In the genomic region with DNA sequence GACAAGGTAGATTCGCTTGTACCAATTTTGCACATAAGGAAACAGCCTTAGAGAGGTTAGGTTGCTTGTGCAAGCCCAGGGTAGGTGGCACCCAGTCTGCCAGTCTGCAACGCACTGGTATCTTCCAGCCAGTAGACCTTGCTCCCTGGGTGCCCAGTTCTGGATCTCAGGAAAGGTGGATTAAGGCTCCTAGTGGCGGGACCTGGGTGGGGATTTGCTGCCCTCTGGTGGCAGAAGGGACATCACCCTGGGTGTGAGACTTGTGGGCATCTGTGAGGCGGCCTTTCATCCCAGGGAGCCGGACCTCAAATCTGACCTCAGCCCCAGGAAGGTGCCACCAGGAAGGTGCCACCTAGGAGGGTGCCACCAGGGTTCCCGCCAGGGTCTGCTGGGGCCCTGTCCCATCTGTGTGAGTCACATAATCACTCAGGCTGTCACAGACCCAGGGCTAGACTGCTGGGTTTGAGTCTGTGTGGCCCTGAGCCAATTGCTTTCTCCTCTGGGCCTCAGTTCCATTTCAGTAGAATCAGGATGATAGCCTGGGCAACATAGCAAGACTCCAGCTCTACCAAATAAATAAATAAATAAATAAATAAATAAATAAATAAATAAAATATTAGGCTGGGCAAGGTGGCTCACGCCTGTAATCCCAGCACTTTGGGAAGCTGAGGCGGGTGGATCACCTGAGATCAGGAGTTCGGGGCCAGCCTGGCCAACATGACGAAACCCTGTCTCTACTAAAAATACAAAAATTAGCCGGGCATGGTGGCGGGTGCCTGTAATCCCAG, we compare ENCODE assay signal across 9 cellular contexts. TPM values are rescaled to one million over a fixed set of nuclear protein-coding genes. Genes with fewer than 3 reads are reported as not detected.
DNase-seq lines count a peak whose midpoint lies in the region; ATAC-seq, FAIRE-seq and TF ChIP-seq lines count a peak whose summit lies in the region.
"Had no signal": no experiment of that assay in that cellular context is flagged by ENCODE, and none has a peak within 500 bp of the region (broad histone marks: within the 10 kb centered on the region; RNA-seq: fewer than 3 reads in every experiment).

No MANE protein-coding gene starts in this region.

- TF ChIP-seq CTCF in AG04449 (IDR thresholded peaks at IDR 0.05; ENCODE audit: insufficient read depth, low read length, missing control alignments) (peak; percentile 89), WI38 (IDR thresholded peaks at IDR 0.05; ENCODE audit: low read depth, low read length) (peak; percentile 92), mammary epithelial cell (conservative IDR thresholded peaks at IDR 0.05 in 1 of 2, IDR thresholded peaks at IDR 0.05 in 1 of 2; ENCODE audit: extremely low read depth in 1 of 2, insufficient read depth in 1 of 2, low read depth in 1 of 2, low read length in 2 of 2) (peak; percentile 84 to 95), keratinocyte (optimal IDR thresholded peaks at IDR 0.05 in 1 of 3, IDR thresholded peaks at IDR 0.05 in 1 of 3, conservative IDR thresholded peaks at IDR 0.05 in 1 of 3; ENCODE audit: extremely low read depth in 1 of 3, insufficient read depth in 2 of 3, low read length in 3 of 3) (peak; percentile 86 to 97 (median 88))

- ATAC-seq in GM18867 (IDR thresholded peaks at IDR 0.05; ENCODE audit: unreplicated experiment) (peak; percentile 41), HG03565 (IDR thresholded peaks at IDR 0.05; ENCODE audit: unreplicated experiment) (no peak)

- CTCF ChIA-PET in AG04449 (lab: Yijun Ruan, JAX): interaction anchor here (0.7 to 14.3 kb wide), 13 partner anchors 10 to 849 kb away, joined by 3 to 228 read pairs (median 4); a partner anchor contains a TSS
- CTCF ChIA-PET in mammary epithelial cell (lab: Charles Lee; ENCODE audit: low non-redundant PET): no interaction called here

- H3K9me3 ChIP-seq in mammary epithelial cell (replicated peaks; ENCODE audit: insufficient read depth, low read length) (no peaks in the 10 kb centered on the region), keratinocyte (ENCODE audit: control insufficient read depth, low read depth, low read length) (no peaks in the 10 kb centered on the region)

- H3K9ac ChIP-seq in mammary epithelial cell (ENCODE audit: insufficient read depth, low read length) (no peak overlapping the region), keratinocyte (ENCODE audit: control insufficient read depth, extremely low read depth, insufficient read depth, low read length) (no peak overlapping the region)

- H3K4me2 ChIP-seq in mammary epithelial cell (ENCODE audit: insufficient read depth, low read depth, low read length): no peak overlapping the region
- no peak overlapping the region for H3K4me2 ChIP-seq in keratinocyte (ENCODE audit: control insufficient read depth, extremely low read depth, insufficient read depth, low read depth, low read length)

- no peaks in the 10 kb centered on the region for H3K27me3 ChIP-seq in mammary epithelial cell (ENCODE audit: insufficient read depth, low read length)
- no peaks in the 10 kb centered on the region for H3K27me3 ChIP-seq in keratinocyte (ENCODE audit: control insufficient read depth, extremely low read depth, insufficient read depth, low read length)

- H3K27ac ChIP-seq in mammary epithelial cell (ENCODE audit: insufficient read depth, low read depth, low read length) (no peak overlapping the region), keratinocyte (ENCODE audit: control insufficient read depth, insufficient read depth, low read length) (no peak overlapping the region)
- H3K27ac ChIP-seq: skin epidermis had no signal

- H3K79me2 ChIP-seq in mammary epithelial cell (ENCODE audit: insufficient read depth, low read length) (peaks cover 3% of the 10 kb centered on the region), keratinocyte (ENCODE audit: control insufficient read depth, insufficient read depth, low read length) (no peaks in the 10 kb centered on the region)

- no peak overlapping the region for H3K4me3 ChIP-seq in AG04449 (ENCODE audit: low read depth, low read length)
- H3K4me3 ChIP-seq in WI38 (ENCODE audit: low read depth, low read length): no peak overlapping the region
- H3K4me3 ChIP-seq in mammary epithelial cell (replicated peaks in 1 of 3; ENCODE audit: insufficient read depth in 1 of 3, low read depth in 2 of 3, low read length in 3 of 3): no peak overlapping the region
- H3K4me3 ChIP-seq in keratinocyte (ENCODE audit: control insufficient read depth in 2 of 3, extremely low read depth in 1 of 3, insufficient read depth in 2 of 3, low read depth in 1 of 3, low read length in 3 of 3): no peak overlapping the region
- H3K4me3 ChIP-seq: skin epidermis had no signal

- H3K36me3 ChIP-seq in mammary epithelial cell (ENCODE audit: insufficient read depth, low read length) (peaks cover 4% of the 10 kb centered on the region), keratinocyte (ENCODE audit: control insufficient read depth in 2 of 2, extremely low read depth in 1 of 2, insufficient read depth in 2 of 2, low read length in 2 of 2) (peaks cover 7 to 12% of the 10 kb centered on the region in 2 experiments)

- H4K20me1 ChIP-seq in mammary epithelial cell (ENCODE audit: insufficient read depth, low read length) (no peaks in the 10 kb centered on the region), keratinocyte (ENCODE audit: control insufficient read depth, extremely low read depth, insufficient read depth, low read length) (no peaks in the 10 kb centered on the region)

- peak; percentile 13 for FAIRE-seq in keratinocyte (lab: Jason Lieb, UNC)

- DNase-seq in AG04449 (ENCODE audit: low read depth, low spot score) (no peak), NCI-H2107 treated with DMSO at 0.1 percent for 48 hours (lab: John Stamatoyannopoulos, UW; ENCODE audit: unreplicated experiment) (peak; percentile 67), mammary epithelial cell (peak; percentile 52), keratinocyte (ENCODE audit: low read depth, low spot score) (peak; percentile 33)
- peak; percentile 26 to 57 for DNase-seq in stimulated activated CD4-positive, alpha-beta T cell treated with anti-CD3 and anti-CD28 coated beads, Interleukin-1b, Interleukin-23, amount 100 ng/mL, for 1 hour (ENCODE audit: low read depth in 2 of 2)

- dilution Hi-C loops in mammary epithelial cell (cut with HindIII; ENCODE audit: low sequenced_read_pairs): no loop called here
- dilution Hi-C loops in keratinocyte (cut with MboI; ENCODE audit: extremely low pct_ligation_motif_present, low sequenced_read_pairs): no loop called here

- POLR2A ChIA-PET in AG04449 (lab: Yijun Ruan, JAX): no interaction called here

- no TSS peak for BruUV-seq in mammary epithelial cell (replicated peaks; lab: Mats Ljungman, UMichigan)

- intact Hi-C loops in mammary epithelial cell (cut with micrococcal nuclease): loop anchor here (1.0 kb wide), 1 partner anchor 112 kb away; no protein-coding TSS in a partner anchor

- in situ Hi-C loops in mammary epithelial cell (cut with MboI; ENCODE audit: low sequenced_read_pairs in 2 of 2): loop anchor here (5.0 to 25.0 kb wide), 3 partner anchors 104 to 854 kb away; a partner anchor contains a TSS

- H3K9me1 ChIP-seq in keratinocyte (ENCODE audit: control insufficient read depth, extremely low read depth, insufficient read depth, low read length): no peaks in the 10 kb centered on the region

- H3K4me1 ChIP-seq in mammary epithelial cell (ENCODE audit: insufficient read depth, low read length) (no peaks in the 10 kb centered on the region), keratinocyte (ENCODE audit: control insufficient read depth, extremely low read depth, insufficient read depth, low read length) (peaks cover 4% of the 10 kb centered on the region)

- no peak overlapping the region for H2AFZ ChIP-seq in mammary epithelial cell (ENCODE audit: low read depth, low read length)
- no peak overlapping the region for H2AFZ ChIP-seq in keratinocyte (ENCODE audit: control insufficient read depth, low read length)

- WGBS in mammary epithelial cell (ENCODE audit: low coverage, missing lambda C conversion rate): 73% methylated on average over 11 of the region's 12 CpGs

RNA-seq across cellular contexts. Expression of a gene that starts 5.3 kb away (rescaled TPM):
- 10 to 100 TPM; 13.3 to 27.1 TPM for total RNA-seq in mammary epithelial cell
- 13.2 TPM for polyA plus RNA-seq in mammary epithelial cell
- 1.0 TPM for polyA minus RNA-seq in mammary epithelial cell
- polyA plus RNA-seq in keratinocyte: 12.5 to 16.1 TPM (median 12.9 TPM) in 3 replicates
- 36.8 TPM for polyA plus RNA-seq in keratinocyte (2011; ENCODE audit: low read depth)
- polyA plus RNA-seq in keratinocyte (2011; cell fraction: cytosol; rRNA removed): 4.7 and 6.4 TPM in 2 replicates
- polyA plus RNA-seq in keratinocyte (2011; cell fraction: nucleus; rRNA removed): 62.4 and 69.4 TPM in 2 replicates
- 12.4 and 14.7 TPM in 2 replicates for polyA plus RNA-seq in keratinocyte (2012; ENCODE audit: low replicate concordance)
- polyA minus RNA-seq in keratinocyte: 2.5 to 3.5 TPM (median 2.7 TPM) in 3 replicates
- 6.1 TPM for polyA minus RNA-seq in keratinocyte (2011; cell fraction: cytosol; rRNA and poly(A)+ RNA removed)
- polyA minus RNA-seq in keratinocyte (2011; cell fraction: nucleus; rRNA and poly(A)+ RNA removed): 8.3 and 8.8 TPM in 2 replicates

RNA-seq across cellular contexts. Expression of a gene that starts 34.6 kb away (rescaled TPM):
- total RNA-seq in mammary epithelial cell: not detected
- polyA plus RNA-seq in mammary epithelial cell (not detected), keratinocyte (not detected in 3 replicates)
- polyA minus RNA-seq in mammary epithelial cell (not detected), keratinocyte (0.13 TPM in 1 of 3 replicates, not detected in the others)
- not detected for polyA plus RNA-seq in keratinocyte (2011; ENCODE audit: low read depth)
- not detected in 2 replicates for polyA plus RNA-seq in keratinocyte (2011; cell fraction: cytosol; rRNA removed)
- polyA plus RNA-seq in keratinocyte (2011; cell fraction: nucleus; rRNA removed): 0.06 TPM in 1 of 2 replicates, not detected in the other
- 0.65 and 2.2 TPM in 2 replicates for polyA plus RNA-seq in keratinocyte (2012; ENCODE audit: low replicate concordance)
- polyA minus RNA-seq in keratinocyte (2011; cell fraction: cytosol; rRNA and poly(A)+ RNA removed): not detected
- not detected in 2 replicates for polyA minus RNA-seq in keratinocyte (2011; cell fraction: nucleus; rRNA and poly(A)+ RNA removed)

RNA-seq across cellular contexts. Expression of a gene that starts 42.5 kb away (rescaled TPM):
- total RNA-seq in mammary epithelial cell: 10 to 100 TPM; 17.3 to 28.0 TPM
- polyA plus RNA-seq in mammary epithelial cell: 10.7 TPM
- polyA minus RNA-seq in mammary epithelial cell: 13.6 TPM
- 2.0 to 4.3 TPM (median 4.1 TPM) in 3 replicates for polyA plus RNA-seq in keratinocyte
- polyA plus RNA-seq in keratinocyte (2011; ENCODE audit: low read depth): 0.29 TPM
- polyA plus RNA-seq in keratinocyte (2011; cell fraction: cytosol; rRNA removed): 2.7 and 7.3 TPM in 2 replicates
- polyA plus RNA-seq in keratinocyte (2011; cell fraction: nucleus; rRNA removed): 3.5 and 6.1 TPM in 2 replicates
- polyA plus RNA-seq in keratinocyte (2012; ENCODE audit: low replicate concordance): 1.0 and 5.5 TPM in 2 replicates
- polyA minus RNA-seq in keratinocyte: 5.2 to 12.2 TPM (median 9.4 TPM) in 3 replicates
- polyA minus RNA-seq in keratinocyte (2011; cell fraction: cytosol; rRNA and poly(A)+ RNA removed): 10.0 TPM
- polyA minus RNA-seq in keratinocyte (2011; cell fraction: nucleus; rRNA and poly(A)+ RNA removed): 2.8 and 9.5 TPM in 2 replicates
